Comparison of ENCODE assay signal across 19 cellular contexts in genomic region chr2:19480664-19481063, GRCh38.
"Had no signal": no experiment of that assay in that cellular context is flagged by ENCODE, and none has a peak within 500 bp of the region (broad histone marks: within the 10 kb centered on the region; RNA-seq: fewer than 3 reads in every experiment).

No MANE protein-coding gene starts in this region.

- H3K9me3 ChIP-seq: MG63, SK-N-SH had no signal

- H3K27me3 ChIP-seq: MG63 had no signal

- DNase-seq: IMR-90, Karpas-422, KG1, MG63, NCI-H1092, NCI-H1105 treated with DMSO at 0.1 percent for 48 hours, NCI-H1436, NCI-H187, NCI-H2029, NCI-H2171 treated with DMSO at 0.1 percent for 48 hours, NCI-H345, NCI-H446 treated with DMSO at 0.1 percent for 48 hours, NCI-H510A treated with DMSO at 0.1 percent for 48 hours, NCI-H526, SHP77, SK-N-SH, SW 1271 had no signal

- H3K4me3 ChIP-seq: MG63 had no signal

- H3K27ac ChIP-seq: HL-60, RWPE1 had no signal

- H3K36me3 ChIP-seq: MG63 had no signal

- H3K9ac ChIP-seq: SK-N-SH had no signal
